Comparison of ENCODE assay signal across 8 cellular contexts in the genomic region with DNA sequence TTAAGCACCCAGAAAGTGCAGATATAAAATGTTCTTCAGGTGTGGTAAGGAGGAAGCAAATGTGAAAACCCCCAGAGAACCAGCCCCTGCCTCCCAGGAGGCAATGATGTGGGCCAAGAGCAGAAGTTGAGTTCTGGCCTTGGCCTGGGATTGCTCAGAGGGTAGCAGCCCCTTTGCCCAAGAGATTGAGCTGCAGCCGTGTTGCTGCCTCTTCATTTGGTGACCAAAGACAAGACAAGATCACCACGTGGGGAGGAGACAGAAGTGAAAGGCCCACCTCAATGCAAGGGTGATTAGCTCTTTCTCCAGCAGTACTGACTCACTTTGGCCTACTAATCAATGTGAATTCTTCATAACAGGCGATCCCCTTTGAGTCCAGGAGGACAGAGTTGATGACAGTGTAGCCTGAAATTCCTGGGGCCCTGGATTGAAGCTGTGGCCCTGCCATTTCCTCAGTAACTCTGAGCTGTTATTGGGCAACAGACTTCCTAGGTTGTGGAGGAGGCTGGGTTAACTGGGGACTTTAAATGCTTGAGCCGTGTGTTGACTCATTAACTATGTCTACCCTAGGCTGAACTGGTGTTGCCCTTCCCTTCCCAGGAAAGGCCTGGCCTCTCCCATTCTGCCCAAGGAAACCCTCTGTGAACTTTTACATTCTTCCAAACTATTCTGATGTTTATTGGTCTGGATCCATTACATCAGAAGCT.
DNase-seq lines count a peak whose midpoint lies in the region; ATAC-seq and TF ChIP-seq lines count a peak whose summit lies in the region.

No MANE protein-coding gene starts in this region.

- no peak overlapping the region for H3K4me3 ChIP-seq in fibroblast of pulmonary artery (replicated peaks; ENCODE audit: low read depth, low read length)
- H3K4me3 ChIP-seq in thoracic aorta = no peak overlapping the region

- peak overlapping the region; percentile 70 for H3K27ac Mint-ChIP-seq in activated naive CD4-positive, alpha-beta T cell treated with anti-CD3 and anti-CD28 coated beads, Interleukin-2, amount 50 U/mL, for 24 hours

- peak overlapping the region in 1 of 2 donors; percentile 25 for H3K27ac ChIP-seq in thoracic aorta

- H3K27me3 Mint-ChIP-seq in activated naive CD4-positive, alpha-beta T cell treated with anti-CD3 and anti-CD28 coated beads, Interleukin-2, amount 50 U/mL, for 24 hours = no peaks in the 10 kb centered on the region

- H3K27me3 ChIP-seq in thoracic aorta (replicated peaks; ENCODE audit: insufficient read depth) = no peaks in the 10 kb centered on the region

- ATAC-seq in thoracic aorta (ENCODE audit: insufficient number of reproducible peaks, low FRiP score, low read depth) (peak; percentile 38), HG03469 (IDR thresholded peaks at IDR 0.05; ENCODE audit: unreplicated experiment) (no peak)

- DNase-seq in activated naive CD4-positive, alpha-beta T cell treated with anti-CD3 and anti-CD28 coated beads, Interleukin-2, amount 50 U/mL, for 16 hours = no peak
- DNase-seq in M059J (ENCODE audit: low read depth) = peak; percentile 39
- DNase-seq in fibroblast of pulmonary artery (ENCODE audit: low read depth) = peak; percentile 86
- DNase-seq in thoracic aorta (ENCODE audit: low spot score) = no peak
- DNase-seq in middle frontal gyrus (ENCODE audit: extremely low spot score, low spot score) = no peak
- DNase-seq in stimulated activated CD4-positive, alpha-beta T cell treated with anti-CD3 and anti-CD28 coated beads, Interleukin-2, amount 100 ng/mL, for 24 hours = no peak

- TF ChIP-seq CTCF in fibroblast of pulmonary artery (IDR thresholded peaks at IDR 0.05; ENCODE audit: low read length, missing control alignments) = no peak
- no peak for TF ChIP-seq CTCF in thoracic aorta (IDR thresholded peaks at IDR 0.05)

- no peaks in the 10 kb centered on the region for H3K36me3 ChIP-seq in thoracic aorta

- H3K9me3 ChIP-seq in thoracic aorta = no peaks in the 10 kb centered on the region

- H3K4me1 Mint-ChIP-seq in activated naive CD4-positive, alpha-beta T cell treated with anti-CD3 and anti-CD28 coated beads, Interleukin-2, amount 50 U/mL, for 24 hours = peaks cover 79% of the 10 kb centered on the region

- H3K4me3 Mint-ChIP-seq in activated naive CD4-positive, alpha-beta T cell treated with anti-CD3 and anti-CD28 coated beads, Interleukin-2, amount 50 U/mL, for 24 hours = no peak overlapping the region

- no peaks in the 10 kb centered on the region for H3K9me3 Mint-ChIP-seq in activated naive CD4-positive, alpha-beta T cell treated with anti-CD3 and anti-CD28 coated beads, Interleukin-2, amount 50 U/mL, for 24 hours

- peaks cover 24 to 52% of the 10 kb centered on the region in 2 donors for H3K4me1 ChIP-seq in thoracic aorta (ENCODE audit: control insufficient read depth in 1 of 2, low read depth in 2 of 2)

- H3K36me3 Mint-ChIP-seq in activated naive CD4-positive, alpha-beta T cell treated with anti-CD3 and anti-CD28 coated beads, Interleukin-2, amount 50 U/mL, for 24 hours = peaks cover 10% of the 10 kb centered on the region

Comparison
In these comparisons a context has a peak if more than half of its experiments do, and no peak if none do; other contexts are left out.
1. DNase-seq: peak in M059J (single experiment) and fibroblast of pulmonary artery (single experiment); none in activated naive CD4-positive, alpha-beta T cell treated with anti-CD3 and anti-CD28 coated beads, Interleukin-2, amount 50 U/mL, for 16 hours (single experiment), thoracic aorta (single experiment), middle frontal gyrus (single experiment) and stimulated activated CD4-positive, alpha-beta T cell treated with anti-CD3 and anti-CD28 coated beads, Interleukin-2, amount 100 ng/mL, for 24 hours (0 of 2).